7 cellular contexts compared by ENCODE assay signal in the genomic region with DNA sequence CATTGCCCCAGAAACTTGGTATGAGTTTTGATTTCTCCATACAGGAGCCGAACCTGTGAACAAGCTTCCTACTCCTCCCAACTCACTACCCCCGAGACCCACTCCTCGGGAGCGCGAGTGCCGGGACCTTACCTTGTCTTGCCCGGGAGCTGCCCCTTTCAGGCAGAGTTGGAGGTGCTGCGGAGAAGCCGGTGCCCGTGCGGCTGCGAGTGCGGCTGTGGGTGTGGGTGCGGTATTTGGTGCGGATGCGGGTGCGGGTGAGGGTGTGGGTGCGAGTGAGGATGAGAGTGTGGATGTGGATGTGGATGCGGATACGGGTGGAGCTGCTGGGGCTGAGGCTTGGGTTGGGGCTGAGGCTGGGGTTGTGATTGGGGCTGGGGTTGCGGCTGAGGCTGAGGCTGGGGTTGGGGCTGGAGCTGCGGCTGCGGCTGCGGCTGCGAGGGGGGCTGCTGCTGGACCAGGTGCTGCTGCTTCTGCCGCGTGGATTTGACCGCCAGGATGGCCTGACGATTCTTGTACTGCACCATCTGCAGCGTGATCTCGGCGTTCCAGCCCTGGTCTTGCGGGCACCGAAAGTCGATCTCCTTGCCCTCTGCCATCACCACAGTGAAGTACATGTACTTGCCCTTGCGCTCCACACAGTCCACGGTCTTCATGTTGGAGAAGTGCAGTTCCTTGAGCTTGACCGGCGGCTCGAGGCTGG. TPM values are rescaled to one million over a fixed set of nuclear protein-coding genes. Genes with fewer than 3 reads are reported as not detected.
A peak's percentile ranks its signal among the peaks of the same experiment; 100 is the strongest.
DNase-seq lines count a peak whose midpoint lies in the region; ATAC-seq and TF ChIP-seq lines count a peak whose summit lies in the region.

No MANE protein-coding gene starts in this region.

- TF ChIP-seq EP300 in stomach (IDR thresholded peaks at IDR 0.05) = no peak

- 0 to 1% (median 0%) methylated on average over 29 to 40 of the region's 40 CpGs for WGBS in stomach, 5 donors

- peak; percentile 7 for ATAC-seq in GM21423 (IDR thresholded peaks at IDR 0.05; ENCODE audit: unreplicated experiment)

- TF ChIP-seq CTCF in stomach (IDR thresholded peaks at IDR 0.05) = no peak

- peak overlapping the region; percentile 100 for H3K27ac ChIP-seq in epithelial cell of prostate
- H3K27ac ChIP-seq in muscle layer of duodenum (ENCODE audit: low read length) = peak overlapping the region; percentile 51
- H3K27ac ChIP-seq in stomach = peak overlapping the region; percentile 86 to 98 (median 95)

- H3K4me3 ChIP-seq in muscle layer of duodenum (ENCODE audit: low read depth in 1 of 2, low read length in 2 of 2) (peak overlapping the region; percentile 88 to 96), stomach (peak overlapping the region; percentile 69 to 83 (median 79))

- intact Hi-C loops in stomach (cut with DNase I; ENCODE audit: low total_unique reads) = no loop called here

- H3K9me3 ChIP-seq in muscle layer of duodenum (ENCODE audit: control insufficient read depth in 1 of 2, low read length in 2 of 2) = no peaks in the 10 kb centered on the region
- H3K9me3 ChIP-seq in stomach = no peaks in the 10 kb centered on the region

- H3K4me1 ChIP-seq in muscle layer of duodenum (ENCODE audit: control insufficient read depth in 1 of 2, insufficient read depth in 2 of 2, low read length in 2 of 2) (no peaks in the 10 kb centered on the region), stomach (peaks cover 0 to 55% (median 27%) of the 10 kb centered on the region in 4 donors)

- H3K36me3 ChIP-seq in muscle layer of duodenum (ENCODE audit: control insufficient read depth in 1 of 2, insufficient read depth in 2 of 2, low read length in 2 of 2) (peaks cover 0 to 11% of the 10 kb centered on the region in 2 donors), stomach (no peaks in the 10 kb centered on the region)

- TF ChIP-seq POLR2A in stomach (IDR thresholded peaks at IDR 0.05) = no peak

- peak; percentile 17 to 29 for DNase-seq in NCI-H1930 (lab: John Stamatoyannopoulos, UW)
- peak; percentile 85 for DNase-seq in activated CD8-positive, alpha-beta memory T cell treated with anti-CD3 and anti-CD28 coated beads, Interleukin-2, amount 50 U/mL, for 48 hours
- DNase-seq in epithelial cell of prostate (ENCODE audit: low read depth, low spot score) = no peak
- peak; percentile 41 for DNase-seq in stomach
- no peak for DNase-seq in DMS79 treated with DMSO at 0.1 percent for 48 hours (lab: John Stamatoyannopoulos, UW)

- no peaks in the 10 kb centered on the region for H3K27me3 ChIP-seq in muscle layer of duodenum (ENCODE audit: low read depth, low read length)
- no peaks in the 10 kb centered on the region for H3K27me3 ChIP-seq in stomach

RNA-seq across cellular contexts. Expression of a gene that starts 1.0 kb away (rescaled TPM):
- total RNA-seq in stomach = 10 to 100 TPM in 4 of 5 donors, 1 to 10 TPM in 1; 4.9 to 62.4 (median 12.5) TPM
- 10 to 100 TPM; 15.3 to 26.5 (median 17.7) TPM for polyA plus RNA-seq in stomach

RNA-seq across cellular contexts. Expression of a gene that starts 54.0 kb away (rescaled TPM):
- total RNA-seq in stomach = 100 to 1,000 TPM in 4 of 5 donors, 10 to 100 TPM in 1; 95.0 to 342 (median 257) TPM
- 100 to 1,000 TPM; 197 to 329 (median 206) TPM for polyA plus RNA-seq in stomach

Comparison
In these comparisons a context has a peak if more than half of its experiments do, and no peak if none do; other contexts are left out.
1. DNase-seq: peak in NCI-H1930 (2 of 2), activated CD8-positive, alpha-beta memory T cell treated with anti-CD3 and anti-CD28 coated beads, Interleukin-2, amount 50 U/mL, for 48 hours (single experiment) and stomach (single experiment); none in epithelial cell of prostate (single experiment) and DMS79 treated with DMSO at 0.1 percent for 48 hours (single experiment).
2. Peak in every context shown above with its lines, with median percentiles within 50 percentile points of each other: H3K27ac ChIP-seq.